Comparison of ENCODE assay signal across 22 cellular contexts in the genomic region with DNA sequence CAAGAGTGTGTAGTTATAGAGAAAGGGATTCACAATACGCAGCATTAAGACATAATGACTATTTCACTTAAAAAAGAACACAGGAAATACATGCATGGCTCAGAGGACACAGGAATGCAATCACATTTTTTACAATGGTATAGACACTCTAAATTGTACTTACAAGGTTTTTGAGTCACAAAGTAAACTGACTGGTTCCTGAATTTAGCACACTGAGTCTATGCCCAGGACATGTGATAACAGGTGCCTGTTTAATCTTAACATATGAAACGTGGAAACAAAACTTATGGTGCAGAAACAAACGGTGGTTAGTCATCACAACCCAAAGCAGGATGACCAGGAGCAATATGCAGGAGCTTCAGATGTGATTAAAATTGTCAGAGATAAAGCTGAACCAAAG. TPM values are rescaled to one million over a fixed set of nuclear protein-coding genes. Genes with fewer than 3 reads are reported as not detected.
DNase-seq lines count a peak whose midpoint lies in the region; ATAC-seq and TF ChIP-seq lines count a peak whose summit lies in the region.
"Had no signal": no experiment of that assay in that cellular context is flagged by ENCODE, and none has a peak within 500 bp of the region (broad histone marks: within the 10 kb centered on the region; RNA-seq: fewer than 3 reads in every experiment).

No MANE protein-coding gene starts in this region.

- no peaks in the 10 kb centered on the region for H3K79me2 ChIP-seq in DND-41 (ENCODE audit: insufficient read depth, low read length)

- no peak overlapping the region for H3K4me3 Mint-ChIP-seq in T-cell
- H3K4me3 Mint-ChIP-seq: activated CD4-positive, alpha-beta T cell treated with anti-CD3 and anti-CD28 coated beads, Interleukin-2, amount 10 ng/mL, durations not matched to agents 7 days and 5 days; CD4-positive, alpha-beta T cell; neural crest cell had no signal

- H3K27ac Mint-ChIP-seq in T-cell = no peak overlapping the region
- H3K27ac Mint-ChIP-seq: activated CD4-positive, alpha-beta T cell treated with anti-CD3 and anti-CD28 coated beads, Interleukin-2, amount 10 ng/mL, durations not matched to agents 7 days and 5 days; CD4-positive, alpha-beta T cell had no signal

- peaks cover 45 to 56% of the 10 kb centered on the region in 2 donors for H3K27me3 Mint-ChIP-seq in T-cell

- no peak for TF ChIP-seq CTCF in DND-41 (IDR thresholded peaks at IDR 0.05; ENCODE audit: borderline replicate concordance, extremely low read depth, low read length, poor library complexity, severe bottlenecking)
- no peak for TF ChIP-seq CTCF in RWPE2 (IDR thresholded peaks at IDR 0.05; ENCODE audit: poor library complexity, severe bottlenecking)
- TF ChIP-seq CTCF in foreskin keratinocyte (conservative IDR thresholded peaks at IDR 0.05) = no peak
- no peak for TF ChIP-seq CTCF in mucosa of descending colon (IDR thresholded peaks at IDR 0.05)
- no peak for TF ChIP-seq CTCF in tibial artery (IDR thresholded peaks at IDR 0.05)

- no peaks in the 10 kb centered on the region for H3K9me3 ChIP-seq in DND-41 (ENCODE audit: insufficient read depth, low read length, severe bottlenecking)
- H3K9me3 ChIP-seq in RWPE2 (ENCODE audit: severe bottlenecking) = no peaks in the 10 kb centered on the region
- no peaks in the 10 kb centered on the region for H3K9me3 ChIP-seq in mucosa of descending colon
- H3K9me3 ChIP-seq in tibial artery = no peaks in the 10 kb centered on the region
- H3K9me3 ChIP-seq: adrenal gland, heart left ventricle had no signal

- ATAC-seq in DND-41 (ENCODE audit: insufficient read depth, low read depth) (no peak), RWPE2 (ENCODE audit: low read depth) (peak; percentile 92), foreskin keratinocyte (peak; percentile 96), mucosa of descending colon (peak; percentile 63), T-cell (replicated peaks in 1 of 4) (no peak)
- ATAC-seq: K562 had no signal

- no peaks in the 10 kb centered on the region for H3K9me3 Mint-ChIP-seq in T-cell
- H3K9me3 Mint-ChIP-seq: activated CD4-positive, alpha-beta T cell treated with anti-CD3 and anti-CD28 coated beads, Interleukin-2, amount 10 ng/mL, durations not matched to agents 7 days and 5 days; CD4-positive, alpha-beta T cell; neural crest cell had no signal

- H3K36me3 ChIP-seq in DND-41 (ENCODE audit: insufficient read depth, low read length) = no peaks in the 10 kb centered on the region
- H3K36me3 ChIP-seq in RWPE2 (ENCODE audit: low read depth) = no peaks in the 10 kb centered on the region
- H3K36me3 ChIP-seq in mucosa of descending colon (ENCODE audit: low read depth) = no peaks in the 10 kb centered on the region
- no peaks in the 10 kb centered on the region for H3K36me3 ChIP-seq in tibial artery
- H3K36me3 ChIP-seq: adrenal gland, cardiac muscle cell had no signal

- H3K4me3 ChIP-seq in DND-41 (ENCODE audit: low read depth in 1 of 2, low read length in 2 of 2) = no peak overlapping the region
- no peak overlapping the region for H3K4me3 ChIP-seq in RWPE2 (ENCODE audit: severe bottlenecking)
- H3K4me3 ChIP-seq in mucosa of descending colon = no peak overlapping the region
- H3K4me3 ChIP-seq in tibial artery = no peak overlapping the region
- H3K4me3 ChIP-seq: adrenal gland, cardiac muscle cell, dorsolateral prefrontal cortex, heart left ventricle, K562 had no signal

- no peaks in the 10 kb centered on the region for H4K20me1 ChIP-seq in DND-41 (ENCODE audit: insufficient read depth, low read length)

- H2AFZ ChIP-seq in DND-41 (ENCODE audit: low read depth, low read length) = 0 out of 2 replicates have a peak overlapping the region, but pooled peaks have one; percentile 14

- no peak overlapping the region for H3K9ac ChIP-seq in DND-41 (ENCODE audit: low read depth, low read length)

- no peaks in the 10 kb centered on the region for H3K36me3 Mint-ChIP-seq in T-cell

- no peak overlapping the region for H3K4me2 ChIP-seq in DND-41 (ENCODE audit: insufficient read depth, low read length)

- H3K27me3 ChIP-seq in DND-41 (ENCODE audit: insufficient read depth, low read length, poor library complexity) (peaks cover 21% of the 10 kb centered on the region), RWPE2 (ENCODE audit: insufficient read depth, poor library complexity, severe bottlenecking) (peaks cover 2% of the 10 kb centered on the region), foreskin keratinocyte (no peaks in the 10 kb centered on the region), tibial artery (no peaks in the 10 kb centered on the region)
- H3K27me3 ChIP-seq: adrenal gland, cardiac muscle cell, heart left ventricle had no signal

- H3K4me1 ChIP-seq in DND-41 (ENCODE audit: insufficient read depth, low read length) (no peaks in the 10 kb centered on the region), RWPE2 (ENCODE audit: insufficient read depth, poor library complexity, severe bottlenecking) (peaks cover 14% of the 10 kb centered on the region), foreskin keratinocyte (peaks cover 5% of the 10 kb centered on the region), mucosa of descending colon (ENCODE audit: low read depth) (no peaks in the 10 kb centered on the region), tibial artery (peaks cover 0 to 3% (median 0%) of the 10 kb centered on the region in 4 donors)

- H3K27ac ChIP-seq in DND-41 (ENCODE audit: low read length) (no peak overlapping the region), RWPE2 (ENCODE audit: poor library complexity, severe bottlenecking) (peak overlapping the region; percentile 46), foreskin keratinocyte (no peak overlapping the region), tibial artery (no peak overlapping the region)
- H3K27ac ChIP-seq: adrenal gland, cardiac muscle cell, dorsolateral prefrontal cortex, heart left ventricle had no signal

- intact Hi-C loops in mucosa of descending colon (cut with DNase I, micrococcal nuclease) (no loop called here), tibial artery (cut with DNase I; ENCODE audit: low total_unique reads) (no loop called here)

- DNase-seq in DND-41 (no peak), RWPE2 (ENCODE audit: low spot score) (no peak), foreskin keratinocyte (peak; percentile 85 to 90), mucosa of descending colon (no peak), T-cell (no peak), tibial artery (no peak), NCI-H510A treated with DMSO at 0.1 percent for 48 hours (lab: John Stamatoyannopoulos, UW) (no peak), SIG-M5 (lab: John Stamatoyannopoulos, UW) (no peak)
- DNase-seq: activated CD4-positive, alpha-beta T cell treated with anti-CD3 and anti-CD28 coated beads, Interleukin-2, amount 10 ng/mL, durations not matched to agents 7 days and 5 days; activated effector memory CD4-positive, alpha-beta T cell treated with Interleukin-2 at 50 U/mL for 16 hours; adrenal gland; CD4-positive, alpha-beta T cell; DMS79 treated with DMSO at 0.1 percent for 48 hours; dorsolateral prefrontal cortex; heart left ventricle; NCI-H2029; NCI-H446 treated with DMSO at 0.1 percent for 48 hours; SW 1271 had no signal

- POLR2A ChIA-PET in T-cell (lab: Charles Lee) = no interaction called here

- H3K4me1 Mint-ChIP-seq in T-cell = no peaks in the 10 kb centered on the region
- H3K4me1 Mint-ChIP-seq: activated CD4-positive, alpha-beta T cell treated with anti-CD3 and anti-CD28 coated beads, Interleukin-2, amount 10 ng/mL, durations not matched to agents 7 days and 5 days had no signal

- CTCF ChIA-PET in T-cell (lab: Charles Lee) = no interaction called here

RNA-seq across cellular contexts. Expression of a gene that starts 6.7 kb away (rescaled TPM):
- 2.5 and 9.3 TPM in 2 replicates for total RNA-seq in foreskin keratinocyte
- 0.88 and 2.6 TPM in 2 replicates for polyA plus RNA-seq in foreskin keratinocyte
- total RNA-seq in mucosa of descending colon = 10 to 100 TPM; 11.8 to 18.2 (median 13.2) TPM
- total RNA-seq in T-cell = 1 to 10 TPM in 3 of 5 donors, under 1 TPM in 2; 0.47 to 2.5 (median 1.5) TPM
- polyA plus RNA-seq: AG04450 had no signal

Comparison
In these comparisons a context has a peak if more than half of its experiments do, and no peak if none do; other contexts are left out.
1. ATAC-seq: peak in RWPE2 (single experiment), foreskin keratinocyte (single experiment) and mucosa of descending colon (single experiment); none in DND-41 (single experiment) and T-cell (0 of 4).
2. DNase-seq: peak in foreskin keratinocyte (2 of 2); none in DND-41 (single experiment), RWPE2 (single experiment), mucosa of descending colon (0 of 3), T-cell (0 of 34), tibial artery (0 of 2), NCI-H510A treated with DMSO at 0.1 percent for 48 hours (single experiment) and SIG-M5 (single experiment).